ENCODE assay signal across 27 cellular contexts in the genomic region with DNA sequence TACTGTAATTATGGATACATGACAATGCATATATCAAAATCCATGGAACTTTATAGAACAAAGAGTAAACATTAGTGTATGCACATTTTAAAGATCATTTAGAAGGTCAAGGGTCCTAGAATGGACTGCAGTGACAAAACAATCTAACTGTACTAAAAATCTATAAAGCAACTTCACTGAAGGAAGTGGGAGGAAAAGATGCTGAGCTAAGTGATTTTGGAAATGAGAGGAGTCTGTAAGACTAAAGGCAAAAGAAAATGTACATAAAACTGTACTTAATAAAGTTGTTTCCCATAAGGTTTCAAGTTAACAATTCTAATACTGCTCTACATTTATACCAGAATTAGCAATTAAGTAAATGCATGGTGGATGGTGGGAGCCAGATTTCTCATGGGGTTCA.
"Had no signal": no experiment of that assay in that cellular context is flagged by ENCODE, and none has a peak within 500 bp of the region (broad histone marks: within the 10 kb centered on the region; RNA-seq: fewer than 3 reads in every experiment).

No MANE protein-coding gene starts in this region.

- H3K27ac ChIP-seq: coronary artery, gastrocnemius medialis, heart left ventricle, left lung, right atrium auricular region, sigmoid colon, thoracic aorta, transverse colon, upper lobe of right lung, vagina had no signal

- DNase-seq: dermis blood vessel endothelial cell; effector memory CD4-positive, alpha-beta T cell; erythroblast; gastrocnemius medialis; heart left ventricle; hippocampal formation; left cardiac atrium; left lung; mesendoderm; midbrain; naive thymus-derived CD4-positive, alpha-beta T cell; nephron progenitor cell; nucleus accumbens; sigmoid colon; stimulated activated CD4-positive, alpha-beta T cell treated with anti-CD3 and anti-CD28 coated beads, Interleukin-4, amount 100 ng/mL, for 4 hours; stimulated activated naive CD8-positive, alpha-beta T cell treated with anti-CD3 and anti-CD28 coated beads, Interleukin-15, Interleukin-2, amounts not matched to agents 100 U/mL and 50 U/mL, for 24 hours; substantia nigra; transverse colon; upper lobe of right lung had no signal

- H3K9me3 ChIP-seq: gastrocnemius medialis, heart left ventricle, left lung, prostate gland, right atrium auricular region, sigmoid colon, thoracic aorta, transverse colon, upper lobe of right lung, vagina had no signal

- H3K27me3 ChIP-seq: gastrocnemius medialis, heart left ventricle, left lung, right atrium auricular region, sigmoid colon, transverse colon, upper lobe of right lung, vagina had no signal

- H3K4me3 ChIP-seq: coronary artery, gastrocnemius medialis, heart left ventricle, left lung, prostate gland, right atrium auricular region, sigmoid colon, thoracic aorta, transverse colon, upper lobe of right lung, vagina had no signal

- ATAC-seq: gastrocnemius medialis; heart left ventricle; left cardiac atrium; left lung; naive thymus-derived CD4-positive, alpha-beta T cell; stimulated activated memory B cell treated with anti-CD40 and anti-IgM and Interleukin-4, amounts not matched to agents 10 μg/mL and 1 μg/mL and 100 μg/mL, for 72 hours; stimulated activated naive CD8-positive, alpha-beta T cell treated with anti-CD3 and anti-CD28 coated beads, Interleukin-15, Interleukin-2, amounts not matched to agents 100 U/mL and 50 U/mL, for 24 hours; upper lobe of right lung had no signal

- H3K4me1 ChIP-seq: gastrocnemius medialis, prostate gland, sigmoid colon, transverse colon, upper lobe of right lung had no signal

- FAIRE-seq: endothelial cell of umbilical vein, islet of Langerhans had no signal

- H3K36me3 ChIP-seq: gastrocnemius medialis, heart left ventricle, left lung, prostate gland, right atrium auricular region, sigmoid colon, thoracic aorta, transverse colon, upper lobe of right lung, vagina had no signal
